ENCODE assay signal across 9 cellular contexts in genomic region chr9:113875420-113875916, GRCh38. TPM values are rescaled to one million over a fixed set of nuclear protein-coding genes. Genes with fewer than 3 reads are reported as not detected.
A peak's percentile ranks its signal among the peaks of the same experiment; 100 is the strongest.
DNase-seq lines count a peak whose midpoint lies in the region; ATAC-seq, FAIRE-seq and TF ChIP-seq lines count a peak whose summit lies in the region.
"Had no signal": no experiment of that assay in that cellular context is flagged by ENCODE, and none has a peak within 500 bp of the region (broad histone marks: within the 10 kb centered on the region; RNA-seq: fewer than 3 reads in every experiment).

No MANE protein-coding gene starts in this region.

- H3K4me1 ChIP-seq in A549 = peaks cover 18% of the 10 kb centered on the region; the same call in 2 of the 3 replicates
- peaks cover 3% of the 10 kb centered on the region for H3K4me1 ChIP-seq in mesodermal cell (ENCODE audit: control insufficient read depth, insufficient read depth, low read length, poor library complexity, severe bottlenecking)

- H3K27ac ChIP-seq in A549 = peak overlapping the region; percentile 81 to 97
- no peak overlapping the region for H3K27ac ChIP-seq in HL-60 (replicated peaks)
- no peak overlapping the region for H3K27ac ChIP-seq in brain microvascular endothelial cell
- H3K27ac ChIP-seq in mesodermal cell (ENCODE audit: low read depth, low read length, severe bottlenecking) = peak overlapping the region; percentile 49

- H3K4me3 ChIP-seq in A549 (peak overlapping the region; percentile 100), HL-60 (replicated peaks; ENCODE audit: insufficient read depth, low read length) (peak overlapping the region; percentile 26), brain microvascular endothelial cell (ENCODE audit: low read depth, low read length) (peak overlapping the region; percentile 50), mesodermal cell (ENCODE audit: extremely low read depth, insufficient read depth, low read length, poor library complexity, severe bottlenecking) (peak overlapping the region; percentile 35)

- no peak for TF ChIP-seq RAD21 in A549 (conservative IDR thresholded peaks at IDR 0.05 in 1 of 2, IDR thresholded peaks at IDR 0.05 in 1 of 2)

- CTCF ChIA-PET in A549 (lab: Yijun Ruan, JAX) = interaction anchor here (1.4 kb wide), 1 partner anchor 8 kb away, joined by 3 read pairs; no protein-coding TSS in a partner anchor

- no peak for TF ChIP-seq POLR2A in A549 (IDR thresholded peaks at IDR 0.05; ENCODE audit: low read length)

- WGBS in A549 (ENCODE audit: missing lambda C conversion rate) = 18% methylated on average over 9 of the region's 15 CpGs
- WGBS in mesodermal cell (ENCODE audit: insufficient coverage in 2 of 2), 2 experiments = no CpG with 5 or more reads among the region's 15 CpGs

- peak in 1 of 2 experiments; percentile 15 for DNase-seq in A549 (ENCODE audit: low read depth in 1 of 2, low spot score in 1 of 2)
- DNase-seq in HL-60 (ENCODE audit: low read depth in 1 of 2, low spot score in 1 of 2) = no peak
- no peak for DNase-seq in brain microvascular endothelial cell
- no peak for DNase-seq in NCI-H2081 (lab: John Stamatoyannopoulos, UW)
- DNase-seq in NCI-H526 (lab: John Stamatoyannopoulos, UW) = no peak
- DNase-seq in COR-L47 (lab: John Stamatoyannopoulos, UW) = no peak
- DNase-seq: cerebellar nuclear complex had no signal

- no peaks in the 10 kb centered on the region for H3K36me3 ChIP-seq in brain microvascular endothelial cell (replicated peaks)
- peaks cover 3% of the 10 kb centered on the region for H3K36me3 ChIP-seq in mesodermal cell (ENCODE audit: control insufficient read depth, insufficient read depth, low read length)

- TF ChIP-seq CTCF in A549 (IDR thresholded peaks at IDR 0.05) (no peak), HL-60 (IDR thresholded peaks at IDR 0.05; ENCODE audit: insufficient read depth, low read length) (no peak), brain microvascular endothelial cell (IDR thresholded peaks at IDR 0.05; ENCODE audit: low read depth, low read length, missing control alignments) (no peak)

- FAIRE-seq in A549 (lab: Jason Lieb, UNC) = no peak

- peaks cover 13% of the 10 kb centered on the region for H3K27me3 ChIP-seq in HL-60 (ENCODE audit: insufficient read depth, poor library complexity, severe bottlenecking)
- no peaks in the 10 kb centered on the region for H3K27me3 ChIP-seq in brain microvascular endothelial cell (replicated peaks)

- no peak for TF ChIP-seq EP300 in A549 (IDR thresholded peaks at IDR 0.05)

- H3K9me3 ChIP-seq in A549 (no peaks in the 10 kb centered on the region), mesodermal cell (ENCODE audit: control insufficient read depth, low read length) (no peaks in the 10 kb centered on the region)

- ATAC-seq in A549 = peak in 1 of 2 experiments; percentile 46; a peak in 2 of 6 replicates
- ATAC-seq in HG03196 (IDR thresholded peaks at IDR 0.05; ENCODE audit: unreplicated experiment) = no peak

- in situ Hi-C loops in brain microvascular endothelial cell (cut with HindIII; ENCODE audit: low pct_ligation_motif_present, low sequenced_read_pairs) = no loop called here

- peak overlapping the region; percentile 82 for H3K4me2 ChIP-seq in A549

- POLR2A ChIA-PET in A549 (lab: Yijun Ruan, JAX) = interaction anchor here (0.7 to 1.4 kb wide), 2 partner anchors 8 to 163 kb away, joined by 3 to 7 read pairs; no protein-coding TSS in a partner anchor

TF ChIP-seq in A549, 52 proteins besides CTCF, POLR2A, EP300 and RAD21:
- TF ChIP-seq ZFP36 (IDR thresholded peaks at IDR 0.05; ENCODE audit: borderline replicate concordance, partially characterized antibody) (no peak), FOSL2 (IDR thresholded peaks at IDR 0.05) (no peak), FOSL2 (CRISPR knock-in tag; IDR thresholded peaks at IDR 0.05) (no peak), HES2 (IDR thresholded peaks at IDR 0.05) (no peak), MYC (IDR thresholded peaks at IDR 0.05; ENCODE audit: borderline replicate concordance, low read length) (no peak), TP53 (CRISPR knock-in tag; IDR thresholded peaks at IDR 0.05) (no peak), HOXA7 (CRISPR knock-in tag; IDR thresholded peaks at IDR 0.05) (no peak), RFX5 (IDR thresholded peaks at IDR 0.05) (no peak), ELK1 (IDR thresholded peaks at IDR 0.05; ENCODE audit: low read depth, low read length) (no peak), HOXB13 (CRISPR knock-in tag; IDR thresholded peaks at IDR 0.05; ENCODE audit: low read depth) (no peak), HMGXB4 (CRISPR knock-in tag; IDR thresholded peaks at IDR 0.05; ENCODE audit: borderline replicate concordance) (no peak), HEYL (CRISPR knock-in tag; IDR thresholded peaks at IDR 0.05) (no peak), TFCP2L1 (CRISPR knock-in tag; IDR thresholded peaks at IDR 0.05) (no peak), NR3C1 (IDR thresholded peaks at IDR 0.05) (no peak)

RNA-seq across cellular contexts. Expression of gene ZNF618, which starts 0.6 kb away (rescaled TPM):
- polyA plus RNA-seq in A549 (2011; rRNA removed) = 9.0 and 13.1 TPM in 2 replicates
- polyA plus RNA-seq in A549 (2012; cell fraction: cytosol; rRNA removed) = 7.3 and 9.6 TPM in 2 replicates
- polyA plus RNA-seq in A549 (2012; cell fraction: nucleus; rRNA removed) = 19.2 and 22.9 TPM in 2 replicates
- polyA plus RNA-seq in A549 (2017; fragmentation: RNase III; extraction: RNeasy Plus Mini Kit Qiagen cat#74134 plus additional on column Dnase treatment) = 9.2 to 10.3 TPM (median 10.0 TPM) in 3 replicates
- 16.9 and 21.4 TPM in 2 replicates for polyA minus RNA-seq in A549 (2011; rRNA and poly(A)+ RNA removed)
- 20.7 TPM for polyA plus RNA-seq in mesodermal cell (2013, experiment 1 of 2)
- polyA plus RNA-seq in mesodermal cell (2013, experiment 2 of 2) = 17.0 TPM

Comparison
In these comparisons a context has a peak if more than half of its experiments do, and no peak if none do; other contexts are left out.
1. H3K27ac ChIP-seq: peak in A549 (2 of 2) and mesodermal cell (single experiment); none in HL-60 (single experiment) and brain microvascular endothelial cell (single experiment).
2. H3K4me3 ChIP-seq: peak in every context shown above with its lines; median percentile 100 in A549; 50 in brain microvascular endothelial cell; 35 in mesodermal cell; 26 in HL-60.